1 cellular context compared by ENCODE assay signal in the genomic region with DNA sequence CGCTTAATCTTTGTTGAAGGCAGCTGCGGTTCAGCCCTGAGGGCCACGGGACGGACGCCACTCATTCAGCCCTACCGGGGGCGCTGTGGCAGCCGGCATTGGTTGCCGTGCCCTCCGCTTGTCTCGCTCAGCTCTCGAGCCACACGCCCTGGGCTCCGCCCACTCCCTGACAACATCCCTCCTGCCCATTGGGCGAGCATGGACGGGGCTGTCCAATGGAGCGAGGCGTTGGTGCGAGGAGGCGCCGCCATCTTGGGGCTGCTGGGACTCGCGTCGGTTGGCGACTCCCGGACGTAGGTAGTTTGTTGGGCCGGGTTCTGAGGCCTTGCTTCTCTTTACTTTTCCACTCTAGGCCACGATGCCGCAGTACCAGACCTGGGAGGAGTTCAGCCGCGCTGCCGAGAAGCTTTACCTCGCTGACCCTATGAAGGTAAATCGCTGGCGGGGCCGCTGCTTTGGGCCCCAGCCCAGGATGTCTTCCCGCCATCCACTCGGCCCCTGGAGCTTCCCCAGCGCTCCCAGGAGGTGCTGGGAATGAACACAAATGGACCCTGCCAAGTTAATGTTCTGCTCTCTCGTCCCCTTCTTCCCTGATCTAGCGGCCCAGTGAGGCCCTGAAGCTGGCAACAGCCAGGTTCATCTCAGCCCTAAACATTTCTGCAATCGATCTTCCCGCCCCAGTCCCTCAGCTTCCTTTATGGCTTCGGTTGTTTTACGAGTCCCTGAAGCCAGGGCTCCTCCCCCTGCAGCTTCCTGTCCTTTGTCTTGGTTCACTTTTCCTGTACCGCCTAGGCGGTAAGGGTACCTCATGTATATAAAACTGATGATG.
A peak's percentile ranks its signal among the peaks of the same experiment; 100 is the strongest.
TF ChIP-seq lines count a peak whose summit lies in the region.

Gene SRP9 (plus strand): TSS at position 244 of the 829 bp plus-strand sequence. CDS start 115 bp downstream, at position 359.

TF ChIP-seq in HepG2, 621 proteins besides CTCF, POLR2A, EP300 and RAD21 (continued from another document and continues in another):
- TF ChIP-seq, protein P1, sequence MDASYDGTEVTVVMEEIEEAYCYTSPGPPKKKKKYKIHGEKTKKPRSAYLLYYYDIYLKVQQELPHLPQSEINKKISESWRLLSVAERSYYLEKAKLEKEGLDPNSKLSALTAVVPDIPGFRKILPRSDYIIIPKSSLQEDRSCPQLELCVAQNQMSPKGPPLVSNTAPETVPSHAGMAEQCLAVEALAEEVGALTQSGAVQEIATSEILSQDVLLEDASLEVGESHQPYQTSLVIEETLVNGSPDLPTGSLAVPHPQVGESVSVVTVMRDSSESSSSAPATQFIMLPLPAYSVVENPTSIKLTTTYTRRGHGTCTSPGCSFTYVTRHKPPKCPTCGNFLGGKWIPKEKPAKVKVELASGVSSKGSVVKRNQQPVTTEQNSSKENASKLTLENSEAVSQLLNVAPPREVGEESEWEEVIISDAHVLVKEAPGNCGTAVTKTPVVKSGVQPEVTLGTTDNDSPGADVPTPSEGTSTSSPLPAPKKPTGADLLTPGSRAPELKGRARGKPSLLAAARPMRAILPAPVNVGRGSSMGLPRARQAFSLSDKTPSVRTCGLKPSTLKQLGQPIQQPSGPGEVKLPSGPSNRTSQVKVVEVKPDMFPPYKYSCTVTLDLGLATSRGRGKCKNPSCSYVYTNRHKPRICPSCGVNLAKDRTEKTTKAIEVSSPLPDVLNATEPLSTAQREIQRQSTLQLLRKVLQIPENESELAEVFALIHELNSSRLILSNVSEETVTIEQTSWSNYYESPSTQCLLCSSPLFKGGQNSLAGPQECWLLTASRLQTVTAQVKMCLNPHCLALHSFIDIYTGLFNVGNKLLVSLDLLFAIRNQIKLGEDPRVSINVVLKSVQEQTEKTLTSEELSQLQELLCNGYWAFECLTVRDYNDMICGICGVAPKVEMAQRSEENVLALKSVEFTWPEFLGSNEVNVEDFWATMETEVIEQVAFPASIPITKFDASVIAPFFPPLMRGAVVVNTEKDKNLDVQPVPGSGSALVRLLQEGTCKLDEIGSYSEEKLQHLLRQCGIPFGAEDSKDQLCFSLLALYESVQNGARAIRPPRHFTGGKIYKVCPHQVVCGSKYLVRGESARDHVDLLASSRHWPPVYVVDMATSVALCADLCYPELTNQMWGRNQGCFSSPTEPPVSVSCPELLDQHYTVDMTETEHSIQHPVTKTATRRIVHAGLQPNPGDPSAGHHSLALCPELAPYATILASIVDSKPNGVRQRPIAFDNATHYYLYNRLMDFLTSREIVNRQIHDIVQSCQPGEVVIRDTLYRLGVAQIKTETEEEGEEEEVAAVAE (CRISPR knock-in tag; IDR thresholded peaks at IDR 0.05; ENCODE audit: borderline replicate concordance) = peak; percentile 100
- TF ChIP-seq ZNF598 (CRISPR knock-in tag; IDR thresholded peaks at IDR 0.05; ENCODE audit: borderline replicate concordance) (no peak; the same call in none of the 2 replicates), ETS1 (CRISPR knock-in tag; IDR thresholded peaks at IDR 0.05) (no peak), ZNF121 (CRISPR knock-in tag; IDR thresholded peaks at IDR 0.05) (no peak), ZNF143 (CRISPR knock-in tag; IDR thresholded peaks at IDR 0.05) (peak; percentile 68; the same call in 1 of the 2 replicates), FOXK2 (IDR thresholded peaks at IDR 0.05) (no peak), ZNF747 (CRISPR knock-in tag; IDR thresholded peaks at IDR 0.05; ENCODE audit: borderline replicate concordance) (peak; percentile 57; the same call in 1 of the 2 replicates), SOX13 (IDR thresholded peaks at IDR 0.05) (no peak), SOX13 (CRISPR knock-in tag; conservative IDR thresholded peaks at IDR 0.05 in 1 of 2, IDR thresholded peaks at IDR 0.05 in 1 of 2) (peak in 1 of 2 experiments; percentile 57; a peak in 1 of 4 replicates), ZSCAN31 (CRISPR knock-in tag; IDR thresholded peaks at IDR 0.05; ENCODE audit: low read depth) (no peak; the same call in 1 of the 2 replicates), JARID2 (CRISPR knock-in tag; IDR thresholded peaks at IDR 0.05; ENCODE audit: insufficient replicate concordance) (no peak), ZGPAT (CRISPR knock-in tag; IDR thresholded peaks at IDR 0.05) (peak; percentile 87), ZNF362 (CRISPR knock-in tag; IDR thresholded peaks at IDR 0.05; ENCODE audit: borderline replicate concordance) (peak; percentile 41; the same call in 1 of the 2 replicates), YEATS2 (CRISPR knock-in tag; IDR thresholded peaks at IDR 0.05; ENCODE audit: borderline replicate concordance) (peak; percentile 89; the same call in 1 of the 2 replicates), ZNF780A (CRISPR knock-in tag; IDR thresholded peaks at IDR 0.05) (no peak), ZNF75D (CRISPR knock-in tag; IDR thresholded peaks at IDR 0.05; ENCODE audit: borderline replicate concordance) (no peak), ZNF639 (CRISPR knock-in tag; conservative IDR thresholded peaks at IDR 0.05) (no peak), ZNF34 (CRISPR knock-in tag; IDR thresholded peaks at IDR 0.05; ENCODE audit: borderline replicate concordance) (0 out of 2 replicates have a peak, but pooled peaks have one; percentile 34), ZFP36 (IDR thresholded peaks at IDR 0.05; ENCODE audit: borderline replicate concordance, low read depth, low read length, partially characterized antibody) (no peak), MAF1 (CRISPR knock-in tag; IDR thresholded peaks at IDR 0.05; ENCODE audit: borderline replicate concordance) (no peak), ZFX (CRISPR knock-in tag; IDR thresholded peaks at IDR 0.05; ENCODE audit: low read depth) (peak; percentile 97), NFIB (CRISPR knock-in tag; IDR thresholded peaks at IDR 0.05; ENCODE audit: borderline replicate concordance) (no peak), PAXIP1 (CRISPR knock-in tag; conservative IDR thresholded peaks at IDR 0.05) (peak; percentile 52), SIN3B (IDR thresholded peaks at IDR 0.05; ENCODE audit: low read length) (0 out of 2 replicates have a peak, but pooled peaks have one; percentile 48), ZNF788 (CRISPR knock-in tag; IDR thresholded peaks at IDR 0.05; ENCODE audit: borderline replicate concordance) (peak; percentile 89; the same call in 1 of the 2 replicates), DNMT1 (CRISPR knock-in tag; IDR thresholded peaks at IDR 0.05) (no peak)
- TF ChIP-seq, protein P2, sequence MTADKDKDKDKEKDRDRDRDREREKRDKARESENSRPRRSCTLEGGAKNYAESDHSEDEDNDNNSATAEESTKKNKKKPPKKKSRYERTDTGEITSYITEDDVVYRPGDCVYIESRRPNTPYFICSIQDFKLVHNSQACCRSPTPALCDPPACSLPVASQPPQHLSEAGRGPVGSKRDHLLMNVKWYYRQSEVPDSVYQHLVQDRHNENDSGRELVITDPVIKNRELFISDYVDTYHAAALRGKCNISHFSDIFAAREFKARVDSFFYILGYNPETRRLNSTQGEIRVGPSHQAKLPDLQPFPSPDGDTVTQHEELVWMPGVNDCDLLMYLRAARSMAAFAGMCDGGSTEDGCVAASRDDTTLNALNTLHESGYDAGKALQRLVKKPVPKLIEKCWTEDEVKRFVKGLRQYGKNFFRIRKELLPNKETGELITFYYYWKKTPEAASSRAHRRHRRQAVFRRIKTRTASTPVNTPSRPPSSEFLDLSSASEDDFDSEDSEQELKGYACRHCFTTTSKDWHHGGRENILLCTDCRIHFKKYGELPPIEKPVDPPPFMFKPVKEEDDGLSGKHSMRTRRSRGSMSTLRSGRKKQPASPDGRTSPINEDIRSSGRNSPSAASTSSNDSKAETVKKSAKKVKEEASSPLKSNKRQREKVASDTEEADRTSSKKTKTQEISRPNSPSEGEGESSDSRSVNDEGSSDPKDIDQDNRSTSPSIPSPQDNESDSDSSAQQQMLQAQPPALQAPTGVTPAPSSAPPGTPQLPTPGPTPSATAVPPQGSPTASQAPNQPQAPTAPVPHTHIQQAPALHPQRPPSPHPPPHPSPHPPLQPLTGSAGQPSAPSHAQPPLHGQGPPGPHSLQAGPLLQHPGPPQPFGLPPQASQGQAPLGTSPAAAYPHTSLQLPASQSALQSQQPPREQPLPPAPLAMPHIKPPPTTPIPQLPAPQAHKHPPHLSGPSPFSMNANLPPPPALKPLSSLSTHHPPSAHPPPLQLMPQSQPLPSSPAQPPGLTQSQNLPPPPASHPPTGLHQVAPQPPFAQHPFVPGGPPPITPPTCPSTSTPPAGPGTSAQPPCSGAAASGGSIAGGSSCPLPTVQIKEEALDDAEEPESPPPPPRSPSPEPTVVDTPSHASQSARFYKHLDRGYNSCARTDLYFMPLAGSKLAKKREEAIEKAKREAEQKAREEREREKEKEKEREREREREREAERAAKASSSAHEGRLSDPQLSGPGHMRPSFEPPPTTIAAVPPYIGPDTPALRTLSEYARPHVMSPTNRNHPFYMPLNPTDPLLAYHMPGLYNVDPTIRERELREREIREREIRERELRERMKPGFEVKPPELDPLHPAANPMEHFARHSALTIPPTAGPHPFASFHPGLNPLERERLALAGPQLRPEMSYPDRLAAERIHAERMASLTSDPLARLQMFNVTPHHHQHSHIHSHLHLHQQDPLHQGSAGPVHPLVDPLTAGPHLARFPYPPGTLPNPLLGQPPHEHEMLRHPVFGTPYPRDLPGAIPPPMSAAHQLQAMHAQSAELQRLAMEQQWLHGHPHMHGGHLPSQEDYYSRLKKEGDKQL (CRISPR knock-in tag; IDR thresholded peaks at IDR 0.05; ENCODE audit: low read depth) = peak; percentile 32; the same call in 1 of the 2 replicates
- TF ChIP-seq, protein P3, sequence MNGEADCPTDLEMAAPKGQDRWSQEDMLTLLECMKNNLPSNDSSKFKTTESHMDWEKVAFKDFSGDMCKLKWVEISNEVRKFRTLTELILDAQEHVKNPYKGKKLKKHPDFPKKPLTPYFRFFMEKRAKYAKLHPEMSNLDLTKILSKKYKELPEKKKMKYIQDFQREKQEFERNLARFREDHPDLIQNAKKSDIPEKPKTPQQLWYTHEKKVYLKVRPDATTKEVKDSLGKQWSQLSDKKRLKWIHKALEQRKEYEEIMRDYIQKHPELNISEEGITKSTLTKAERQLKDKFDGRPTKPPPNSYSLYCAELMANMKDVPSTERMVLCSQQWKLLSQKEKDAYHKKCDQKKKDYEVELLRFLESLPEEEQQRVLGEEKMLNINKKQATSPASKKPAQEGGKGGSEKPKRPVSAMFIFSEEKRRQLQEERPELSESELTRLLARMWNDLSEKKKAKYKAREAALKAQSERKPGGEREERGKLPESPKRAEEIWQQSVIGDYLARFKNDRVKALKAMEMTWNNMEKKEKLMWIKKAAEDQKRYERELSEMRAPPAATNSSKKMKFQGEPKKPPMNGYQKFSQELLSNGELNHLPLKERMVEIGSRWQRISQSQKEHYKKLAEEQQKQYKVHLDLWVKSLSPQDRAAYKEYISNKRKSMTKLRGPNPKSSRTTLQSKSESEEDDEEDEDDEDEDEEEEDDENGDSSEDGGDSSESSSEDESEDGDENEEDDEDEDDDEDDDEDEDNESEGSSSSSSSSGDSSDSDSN (CRISPR knock-in tag; IDR thresholded peaks at IDR 0.05) = peak; percentile 88
